ENCODE assay signal across 7 cellular contexts in the genomic region with DNA sequence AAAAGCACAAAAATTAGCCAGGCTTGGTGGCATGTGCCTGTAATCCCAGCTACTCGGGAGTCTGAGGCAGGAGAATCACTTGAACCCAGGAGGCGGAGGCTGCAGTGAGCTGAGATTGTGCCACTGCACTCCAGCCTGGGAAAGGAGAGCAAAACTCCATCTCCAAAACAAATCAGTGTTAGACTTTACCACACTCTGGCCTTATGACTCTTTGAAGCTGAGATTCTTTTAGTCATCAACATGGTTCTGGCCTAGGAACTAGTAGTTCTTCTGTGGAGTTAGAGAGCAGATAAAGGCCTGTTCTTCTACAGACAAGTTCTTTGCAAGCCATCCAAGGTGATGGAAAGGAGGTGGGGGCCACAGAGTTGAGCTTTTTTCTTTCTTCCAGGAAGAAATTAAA.
DNase-seq lines count a peak whose midpoint lies in the region; ATAC-seq, FAIRE-seq and TF ChIP-seq lines count a peak whose summit lies in the region.
"Not testable (repeated sequence)": the region's sequence is repeated elsewhere in the genome, so short reads cannot be mapped to it uniquely, and the experiment has no call there.

No MANE protein-coding gene starts in this region.

- POLR2A ChIA-PET in K562 (lab: Yijun Ruan, JAX) = interaction anchor here (0.6 to 2.6 kb wide), 3 partner anchors 11 to 331 kb away, joined by 3 to 9 read pairs (median 4); a partner anchor contains a TSS

- H2AFZ ChIP-seq in H9 (ENCODE audit: low read length); K562 (ENCODE audit: low read depth, low read length): not testable (repeated sequence)
- peak overlapping the region; percentile 51 for H2AFZ ChIP-seq in neural progenitor cell (replicated peaks)

- H3K36me3 ChIP-seq in K562 (ENCODE audit: control insufficient read depth, insufficient read depth, low read length); neural progenitor cell; stomach smooth muscle (ENCODE audit: control insufficient read depth in 2 of 2, insufficient read depth in 2 of 2, low read length in 2 of 2): not testable (repeated sequence)

- H3K56ac ChIP-seq in H9 (ENCODE audit: insufficient read length, low read depth, low read length) = not testable (repeated sequence)

- not testable (repeated sequence) for H2BK5ac ChIP-seq in H9 (ENCODE audit: insufficient read length, low read length)

- H4K8ac ChIP-seq in H9 (replicated peaks; ENCODE audit: insufficient read length, low read depth, low read length) = not testable (repeated sequence)

- H2BK20ac ChIP-seq in H9 (ENCODE audit: low read depth, low read length, poor library complexity, severe bottlenecking) = not testable (repeated sequence)

- H3K27ac Mint-ChIP-seq in H9 = peak overlapping the region in 2 of 3 experiments; percentile 52 to 69; a peak in 2 of 7 replicates
- not testable (repeated sequence) for H3K27ac Mint-ChIP-seq in activated T-cell treated with anti-CD3 and anti-CD28 coated beads, Interleukin-2, amount 50 U/mL, for 72 hours; neural progenitor cell

- not testable (repeated sequence) for H2BK120ac ChIP-seq in H9 (ENCODE audit: low read depth, low read length, poor library complexity, severe bottlenecking)

- peaks cover 25 to 31% of the 10 kb centered on the region in 2 experiments for H3K4me1 Mint-ChIP-seq in H9
- peaks cover 39% of the 10 kb centered on the region for H3K4me1 Mint-ChIP-seq in activated T-cell treated with anti-CD3 and anti-CD28 coated beads, Interleukin-2, amount 50 U/mL, for 72 hours (ENCODE audit: low read depth)
- peaks cover 14% of the 10 kb centered on the region for H3K4me1 Mint-ChIP-seq in neural progenitor cell

- WGBS in H9 (ENCODE audit: extremely low coverage, insufficient read length, low lambda C conversion rate) = no CpG with 5 or more reads among the region's 2 CpGs
- 55% methylated on average over 2 of the region's 2 CpGs for WGBS in K562 (ENCODE audit: insufficient coverage, low coverage, missing lambda C conversion rate)

- H3K14ac ChIP-seq in H9 (ENCODE audit: insufficient read depth, low read length) = not testable (repeated sequence)

- H4K5ac ChIP-seq in H9 (ENCODE audit: insufficient read length, low read depth, low read length) = not testable (repeated sequence)

- not testable (repeated sequence) for H3K27ac ChIP-seq in H9 (ENCODE audit: insufficient read length, low read depth, low read length); K562 (ENCODE audit: extremely low read depth, low read depth, low read length)
- peak overlapping the region; percentile 49 for H3K27ac ChIP-seq in neural progenitor cell
- H3K27ac ChIP-seq in stomach smooth muscle (ENCODE audit: low read length) = peak overlapping the region; percentile 42

- not testable (repeated sequence) for TF ChIP-seq RAD21 in K562 (CRISPR knock-in tag; conservative IDR thresholded peaks at IDR 0.05 in 1 of 2, IDR thresholded peaks at IDR 0.05 in 1 of 2)

- FAIRE-seq in K562 (lab: Jason Lieb, UNC) = not testable (repeated sequence)

- not testable (repeated sequence) for H3K4me3 ChIP-seq in K562; neural progenitor cell; stomach smooth muscle (ENCODE audit: low read length in 2 of 2)

- H3K4ac ChIP-seq in H9 (ENCODE audit: low read depth, low read length) = not testable (repeated sequence)

- intact Hi-C loops in K562 (cut with micrococcal nuclease) = not testable (repeated sequence)

- not testable (repeated sequence) for H3K23me2 ChIP-seq in H9 (ENCODE audit: insufficient read length, low read depth, low read length, poor library complexity, severe bottlenecking)

- in situ Hi-C loops in K562 (cut with MboI) = not testable (repeated sequence)

- not testable (repeated sequence) for TF ChIP-seq EP300 in K562 (IDR thresholded peaks at IDR 0.05; ENCODE audit: low read length)

- not testable (repeated sequence) for H3K9me3 Mint-ChIP-seq in H9; activated T-cell treated with anti-CD3 and anti-CD28 coated beads, Interleukin-2, amount 50 U/mL, for 72 hours; neural progenitor cell

- H3K23ac ChIP-seq in H9 (ENCODE audit: insufficient read length, low read depth, low read length) = not testable (repeated sequence)

- H2BK15ac ChIP-seq in H9 (ENCODE audit: low read depth, low read length) = not testable (repeated sequence)

- peak; percentile 46 to 67 for ATAC-seq in activated T-cell treated with anti-CD3 and anti-CD28 coated beads, Interleukin-2, amount 50 U/mL, for 72 hours (replicated peaks in 1 of 2)
- not testable (repeated sequence) for ATAC-seq in K562

- not testable (repeated sequence) for H3K4me3 Mint-ChIP-seq in H9, neural progenitor cell
- peak overlapping the region in 1 of 2 donors; percentile 26 for H3K4me3 Mint-ChIP-seq in activated T-cell treated with anti-CD3 and anti-CD28 coated beads, Interleukin-2, amount 50 U/mL, for 72 hours

- H3K9me3 ChIP-seq in H9 (ENCODE audit: control insufficient read depth, low read depth, low read length); K562 (replicated peaks; ENCODE audit: control insufficient read depth, insufficient read depth, low read depth, low read length); neural progenitor cell (ENCODE audit: low read depth); stomach smooth muscle (ENCODE audit: control insufficient read depth in 2 of 2, low read length in 2 of 2): not testable (repeated sequence)

- H3K9me1 ChIP-seq in K562 (ENCODE audit: control insufficient read depth, insufficient read depth, low read length) = not testable (repeated sequence)

- not testable (repeated sequence) for DNase-seq in H9; activated T-cell treated with anti-CD3 and anti-CD28 coated beads, Interleukin-2, amount 50 U/mL, for 72 hours; K562 (ENCODE audit: extremely low read depth in 1 of 4, low spot score in 3 of 4)
- DNase-seq in RKO (ENCODE audit: low spot score) (peak; percentile 3), iris pigment epithelial cell (ENCODE audit: low read depth) (peak; percentile 29), neural progenitor cell (ENCODE audit: low spot score) (peak; percentile 10)

- not testable (repeated sequence) for H4K91ac ChIP-seq in H9 (ENCODE audit: insufficient read length, low read depth, low read length)

- H3K27me3 Mint-ChIP-seq in H9 (ENCODE audit: low read depth); activated T-cell treated with anti-CD3 and anti-CD28 coated beads, Interleukin-2, amount 50 U/mL, for 72 hours (ENCODE audit: low read depth); neural progenitor cell (ENCODE audit: insufficient read depth, low read depth): not testable (repeated sequence)

- peaks cover 0 to 12% (median 2%) of the 10 kb centered on the region in 3 experiments; a peak in 3 of 7 replicates for H3K36me3 Mint-ChIP-seq in H9 (ENCODE audit: insufficient read depth in 1 of 3, low read depth in 3 of 3)
- H3K36me3 Mint-ChIP-seq in activated T-cell treated with anti-CD3 and anti-CD28 coated beads, Interleukin-2, amount 50 U/mL, for 72 hours (ENCODE audit: insufficient read depth in 2 of 2); neural progenitor cell: not testable (repeated sequence)

- H3K4me1 ChIP-seq in H9 (ENCODE audit: insufficient read depth, low read length); K562 (replicated peaks in 1 of 2; ENCODE audit: control insufficient read depth in 2 of 2, insufficient read depth in 2 of 2, low read length in 2 of 2); stomach smooth muscle (ENCODE audit: control insufficient read depth, insufficient read depth, low read length): not testable (repeated sequence)
- H3K4me1 ChIP-seq in neural progenitor cell = peaks cover 11% of the 10 kb centered on the region

- H3K27me3 ChIP-seq in H9 (ENCODE audit: insufficient read depth, low read length); K562 (ENCODE audit: control insufficient read depth in 2 of 2, insufficient read depth in 2 of 2, low read length in 2 of 2); neural progenitor cell; stomach smooth muscle (ENCODE audit: control insufficient read depth in 1 of 2, insufficient read depth in 2 of 2, low read length in 2 of 2): not testable (repeated sequence)

- not testable (repeated sequence) for H3K79me2 ChIP-seq in H9 (ENCODE audit: insufficient read depth, low read length); K562 (ENCODE audit: control insufficient read depth, insufficient read depth, low read length); neural progenitor cell (ENCODE audit: low read depth)

- TF ChIP-seq CTCF in H9 (conservative IDR thresholded peaks at IDR 0.05); K562 (IDR thresholded peaks at IDR 0.05 in 2 of 3, conservative IDR thresholded peaks at IDR 0.05 in 1 of 3; ENCODE audit: insufficient read depth in 2 of 3, low read depth in 1 of 3, low read length in 3 of 3); neural progenitor cell (IDR thresholded peaks at IDR 0.05): not testable (repeated sequence)

- CTCF ChIA-PET in K562 (lab: Yijun Ruan, JAX; ENCODE audit: low intra/inter-chr PET ratio) = not testable (repeated sequence)

- not testable (repeated sequence) for H3K79me1 ChIP-seq in H9 (ENCODE audit: insufficient read depth, low read depth, low read length, poor library complexity, severe bottlenecking)

- not testable (repeated sequence) for H3K9ac ChIP-seq in H9 (ENCODE audit: extremely low read depth, insufficient read length, low read length); K562 (ENCODE audit: insufficient read depth in 1 of 2, low read depth in 2 of 2, low read length in 2 of 2); neural progenitor cell; stomach smooth muscle (ENCODE audit: low read length in 2 of 2)

- H2BK12ac ChIP-seq in H9 (ENCODE audit: insufficient read length, low read depth, low read length) = not testable (repeated sequence)

- H3F3A ChIP-seq in neural progenitor cell (ENCODE audit: low read depth) = peaks cover 18% of the 10 kb centered on the region

- not testable (repeated sequence) for H3K18ac ChIP-seq in H9 (ENCODE audit: insufficient read length, low read depth, low read length)

- H4K20me1 ChIP-seq in H9 (ENCODE audit: control insufficient read depth, insufficient read depth, insufficient read length); K562 (replicated peaks; ENCODE audit: control insufficient read depth, insufficient read depth, low read length); neural progenitor cell (ENCODE audit: low read depth): not testable (repeated sequence)

- H3T11ph ChIP-seq in H9 (ENCODE audit: low read length) = not testable (repeated sequence)

- not testable (repeated sequence) for H2AK5ac ChIP-seq in H9 (ENCODE audit: insufficient read length, low read length)

- H3K4me2 ChIP-seq in H9 (ENCODE audit: insufficient read depth, insufficient read length, low read length); K562 (ENCODE audit: insufficient read depth, low read length): not testable (repeated sequence)
- peak overlapping the region; percentile 1 for H3K4me2 ChIP-seq in neural progenitor cell

- not testable (repeated sequence) for BruUV-seq in K562 (replicated peaks; lab: Mats Ljungman, UMichigan)

- TF ChIP-seq POLR2A in K562 (conservative IDR thresholded peaks at IDR 0.05) = not testable (repeated sequence)
